30 cellular contexts compared by ENCODE assay signal in genomic region chr3:187694801-187695200, GRCh38. TPM values are rescaled to one million over a fixed set of nuclear protein-coding genes. Genes with fewer than 3 reads are reported as not detected.
A peak's percentile ranks its signal among the peaks of the same experiment; 100 is the strongest.
DNase-seq lines count a peak whose midpoint lies in the region; ATAC-seq and TF ChIP-seq lines count a peak whose summit lies in the region.
"Had no signal": no experiment of that assay in that cellular context is flagged by ENCODE, and none has a peak within 500 bp of the region (broad histone marks: within the 10 kb centered on the region; RNA-seq: fewer than 3 reads in every experiment).

No MANE protein-coding gene starts in this region.

- no peaks in the 10 kb centered on the region for H3K4me1 Mint-ChIP-seq in activated T-helper 1 cell treated with anti-CD3 and anti-CD28 coated beads, Interleukin-12 subunit alpha, Interleukin-12 subunit beta, Interleukin-2, Interleukin-4 antibody, amounts not matched to agents 30 ng/mL and 10 ng/mL and 1 ng/mL, durations not matched to agents 14 hours and 24 hours and 36 hours (ENCODE audit: low read depth)
- H3K4me1 Mint-ChIP-seq: activated naive CD8-positive, alpha-beta T cell treated with anti-CD3 and anti-CD28 coated beads, Interleukin-2, amount 50 U/mL, for 24 hours had no signal

- no peak overlapping the region for H2BK120ac ChIP-seq in mesenchymal stem cell (ENCODE audit: low read depth, low read length)

- H3K27ac ChIP-seq in fibroblast of lung (ENCODE audit: insufficient read depth, low read length) (no peak overlapping the region), mesenchymal stem cell (ENCODE audit: low read length, poor library complexity, severe bottlenecking) (no peak overlapping the region)
- H3K27ac ChIP-seq: breast epithelium, coronary artery, upper lobe of right lung had no signal

- H2BK5ac ChIP-seq in mesenchymal stem cell (ENCODE audit: low read depth, low read length, poor library complexity, severe bottlenecking) = no peak overlapping the region

- H3K27me3 ChIP-seq in BJ (ENCODE audit: control insufficient read depth, insufficient read depth, low read length) (peaks cover 1% of the 10 kb centered on the region), fibroblast of lung (ENCODE audit: control insufficient read depth, insufficient read depth, low read length) (peaks cover 6% of the 10 kb centered on the region), mesenchymal stem cell (ENCODE audit: control insufficient read depth in 1 of 2, insufficient read depth in 1 of 2, low read length in 2 of 2) (peaks cover 19 to 32% of the 10 kb centered on the region in 2 experiments)
- H3K27me3 ChIP-seq: breast epithelium, upper lobe of right lung had no signal

- POLR2A ChIA-PET in BJ (lab: Charles Lee) = no interaction called here

- H2BK12ac ChIP-seq in mesenchymal stem cell (ENCODE audit: low read length in 2 of 2) = no peak overlapping the region

- H3K9me3 Mint-ChIP-seq in activated T-helper 1 cell treated with anti-CD3 and anti-CD28 coated beads, Interleukin-12 subunit alpha, Interleukin-12 subunit beta, Interleukin-2, Interleukin-4 antibody, amounts not matched to agents 30 ng/mL and 10 ng/mL and 1 ng/mL, durations not matched to agents 14 hours and 24 hours and 36 hours = no peaks in the 10 kb centered on the region
- H3K9me3 Mint-ChIP-seq: activated naive CD8-positive, alpha-beta T cell treated with anti-CD3 and anti-CD28 coated beads, Interleukin-2, amount 50 U/mL, for 24 hours; effector memory CD8-positive, alpha-beta T cell had no signal

- H4K8ac ChIP-seq in mesenchymal stem cell (ENCODE audit: low read length) = no peak overlapping the region

- H3K4me3 Mint-ChIP-seq in activated T-helper 1 cell treated with anti-CD3 and anti-CD28 coated beads, Interleukin-12 subunit alpha, Interleukin-12 subunit beta, Interleukin-2, Interleukin-4 antibody, amounts not matched to agents 30 ng/mL and 10 ng/mL and 1 ng/mL, durations not matched to agents 14 hours and 24 hours and 36 hours = no peak overlapping the region
- H3K4me3 Mint-ChIP-seq: activated CD8-positive, alpha-beta T cell treated with anti-CD3 and anti-CD28 coated beads, Interleukin-2, amount 10 ng/mL, durations not matched to agents 7 days and 5 days; activated naive CD8-positive, alpha-beta T cell treated with anti-CD3 and anti-CD28 coated beads, Interleukin-2, amount 50 U/mL, for 24 hours; effector memory CD8-positive, alpha-beta T cell; memory B cell had no signal

- H3K9ac ChIP-seq in fibroblast of lung (ENCODE audit: insufficient read depth, low read length) (no peak overlapping the region), mesenchymal stem cell (ENCODE audit: low read length) (no peak overlapping the region)

- no peaks in the 10 kb centered on the region for H3K79me1 ChIP-seq in mesenchymal stem cell (replicated peaks; ENCODE audit: low read length, poor library complexity, severe bottlenecking)

- H4K91ac ChIP-seq in mesenchymal stem cell (ENCODE audit: low read length) = no peak overlapping the region

- no peaks in the 10 kb centered on the region for H3K79me2 ChIP-seq in fibroblast of lung (ENCODE audit: control insufficient read depth, insufficient read depth, low read length)

- TF ChIP-seq CTCF in BJ (IDR thresholded peaks at IDR 0.05; ENCODE audit: insufficient read depth, low read depth, low read length) (no peak), fibroblast of lung (conservative IDR thresholded peaks at IDR 0.05 in 1 of 2, IDR thresholded peaks at IDR 0.05 in 1 of 2; ENCODE audit: low read depth in 1 of 2, low read length in 2 of 2) (no peak)

- H4K20me1 ChIP-seq in fibroblast of lung (ENCODE audit: control insufficient read depth, extremely low read depth, insufficient read depth, low read length) = no peaks in the 10 kb centered on the region

- no peak overlapping the region for H3K23ac ChIP-seq in mesenchymal stem cell (ENCODE audit: low read length in 2 of 2)

- no peak overlapping the region for H3K4ac ChIP-seq in mesenchymal stem cell (ENCODE audit: low read depth in 1 of 2, low read length in 2 of 2)

- no peak overlapping the region for H3K27ac Mint-ChIP-seq in activated T-helper 1 cell treated with anti-CD3 and anti-CD28 coated beads, Interleukin-12 subunit alpha, Interleukin-12 subunit beta, Interleukin-2, Interleukin-4 antibody, amounts not matched to agents 30 ng/mL and 10 ng/mL and 1 ng/mL, durations not matched to agents 14 hours and 24 hours and 36 hours
- H3K27ac Mint-ChIP-seq: activated CD8-positive, alpha-beta T cell treated with anti-CD3 and anti-CD28 coated beads, Interleukin-2, amount 10 ng/mL, durations not matched to agents 7 days and 5 days; activated naive CD8-positive, alpha-beta T cell treated with anti-CD3 and anti-CD28 coated beads, Interleukin-2, amount 50 U/mL, for 24 hours; effector memory CD8-positive, alpha-beta T cell; memory B cell had no signal

- DNase-seq in BJ (ENCODE audit: low read depth) = peak; percentile 70
- peak; percentile 24 for DNase-seq in MV-4-11 (lab: John Stamatoyannopoulos, UW)
- DNase-seq in fibroblast of lung (ENCODE audit: low read depth in 2 of 2) = peak; percentile 40 to 67
- peak; percentile 20 for DNase-seq in mesenchymal stem cell
- DNase-seq in AG08396 (ENCODE audit: low spot score) = no peak
- DNase-seq in activated T-helper 1 cell treated with anti-CD3 and anti-CD28 coated beads, Interleukin-12 subunit alpha, Interleukin-12 subunit beta, Interleukin-2, Interleukin-4 antibody, amounts not matched to agents 30 ng/mL and 10 ng/mL and 1 ng/mL, durations not matched to agents 14 hours and 24 hours and 36 hours (ENCODE audit: low spot score) = no peak
- DNase-seq in NCI-H1105 treated with DMSO at 0.1 percent for 48 hours (lab: John Stamatoyannopoulos, UW) = no peak
- DNase-seq: ACHN; activated CD8-positive, alpha-beta T cell treated with anti-CD3 and anti-CD28 coated beads, Interleukin-2, amount 10 ng/mL, durations not matched to agents 7 days and 5 days; activated gamma-delta T cell treated with Interleukin-2 at 50 U/mL for 16 hours; activated naive CD8-positive, alpha-beta T cell treated with anti-CD3 and anti-CD28 coated beads, Interleukin-2, amount 50 U/mL, for 24 hours; activated T-cell treated with anti-CD3 and anti-CD28 coated beads for 4 hours; C1 segment of cervical spinal cord; effector memory CD8-positive, alpha-beta T cell; kidney glomerular epithelial cell; NCI-H1694; NCI-H526; nucleus accumbens; stimulated activated CD4-positive, alpha-beta T cell treated with anti-CD3 and anti-CD28 coated beads, Interleukin-2, amount 100 ng/mL, for 24 hours; substantia nigra; T-helper 2 cell; upper lobe of right lung had no signal

- 87% methylated on average over 3 of the region's 3 CpGs for WGBS in mesenchymal stem cell

- no peaks in the 10 kb centered on the region for H3K36me3 Mint-ChIP-seq in activated T-helper 1 cell treated with anti-CD3 and anti-CD28 coated beads, Interleukin-12 subunit alpha, Interleukin-12 subunit beta, Interleukin-2, Interleukin-4 antibody, amounts not matched to agents 30 ng/mL and 10 ng/mL and 1 ng/mL, durations not matched to agents 14 hours and 24 hours and 36 hours (ENCODE audit: low read depth)

- H3K4me1 ChIP-seq in fibroblast of lung (ENCODE audit: control insufficient read depth, extremely low read depth, insufficient read depth, low read length) (peaks cover 4% of the 10 kb centered on the region), mesenchymal stem cell (ENCODE audit: control insufficient read depth, insufficient read depth, low read depth, low read length) (no peaks in the 10 kb centered on the region)
- H3K4me1 ChIP-seq: breast epithelium, upper lobe of right lung had no signal

- intact Hi-C loops in activated T-helper 1 cell treated with anti-CD3 and anti-CD28 coated beads, Interleukin-12 subunit alpha, Interleukin-12 subunit beta, Interleukin-2, Interleukin-4 antibody, amounts not matched to agents 30 ng/mL and 10 ng/mL and 1 ng/mL, durations not matched to agents 14 hours and 24 hours and 36 hours (cut with micrococcal nuclease) = no loop called here

- no peak overlapping the region for H3K18ac ChIP-seq in mesenchymal stem cell (ENCODE audit: low read depth in 1 of 2, low read length in 2 of 2)

- CTCF ChIA-PET in BJ (lab: Yijun Ruan, JAX) = interaction anchor here (1.0 to 4.7 kb wide), 2 partner anchors 14 to 376 kb away, joined by 4 to 23 read pairs; no protein-coding TSS in a partner anchor

- no peak overlapping the region for H2BK15ac ChIP-seq in mesenchymal stem cell (ENCODE audit: low read depth, poor library complexity, severe bottlenecking)

- H2AK5ac ChIP-seq in mesenchymal stem cell (ENCODE audit: low read length, severe bottlenecking) = no peak overlapping the region

- no peak overlapping the region for H3K4me2 ChIP-seq in fibroblast of lung (ENCODE audit: extremely low read depth, insufficient read depth, low read length)
- no peak overlapping the region for H3K4me2 ChIP-seq in mesenchymal stem cell (ENCODE audit: low read length, poor library complexity, severe bottlenecking)
- H3K4me2 ChIP-seq: smooth muscle cell had no signal

- H3K27me3 Mint-ChIP-seq in activated T-helper 1 cell treated with anti-CD3 and anti-CD28 coated beads, Interleukin-12 subunit alpha, Interleukin-12 subunit beta, Interleukin-2, Interleukin-4 antibody, amounts not matched to agents 30 ng/mL and 10 ng/mL and 1 ng/mL, durations not matched to agents 14 hours and 24 hours and 36 hours (ENCODE audit: insufficient read depth) = peaks cover 24% of the 10 kb centered on the region

- H2AFZ ChIP-seq in fibroblast of lung (ENCODE audit: low read length) (no peak overlapping the region), mesenchymal stem cell (ENCODE audit: low read depth, low read length) (no peak overlapping the region)

- no peak overlapping the region for H3K14ac ChIP-seq in mesenchymal stem cell (ENCODE audit: low read length in 2 of 2)

- no peaks in the 10 kb centered on the region for H3K36me3 ChIP-seq in BJ (ENCODE audit: control insufficient read depth, insufficient read depth, low read length)
- H3K36me3 ChIP-seq in fibroblast of lung (ENCODE audit: control insufficient read depth, insufficient read depth, low read length) = no peaks in the 10 kb centered on the region
- no peaks in the 10 kb centered on the region for H3K36me3 ChIP-seq in mesenchymal stem cell (ENCODE audit: control insufficient read depth in 1 of 2, insufficient read depth in 2 of 2, low read depth in 1 of 2, low read length in 2 of 2)
- H3K36me3 ChIP-seq: breast epithelium, upper lobe of right lung had no signal

- H3K9me3 ChIP-seq in fibroblast of lung (ENCODE audit: control insufficient read depth, insufficient read depth, low read depth, low read length) = no peaks in the 10 kb centered on the region
- no peaks in the 10 kb centered on the region for H3K9me3 ChIP-seq in mesenchymal stem cell (ENCODE audit: control insufficient read depth, low read length)
- H3K9me3 ChIP-seq: breast epithelium, upper lobe of right lung had no signal

- no peak overlapping the region for H3K4me3 ChIP-seq in BJ (ENCODE audit: low read depth, low read length)
- no peak overlapping the region for H3K4me3 ChIP-seq in fibroblast of lung (replicated peaks in 1 of 4; ENCODE audit: control extremely low read depth in 1 of 4, insufficient read depth in 1 of 4, low read depth in 3 of 4, low read length in 4 of 4)
- H3K4me3 ChIP-seq in mesenchymal stem cell (ENCODE audit: insufficient read depth in 1 of 2, low read depth in 1 of 2, low read length in 2 of 2) = no peak overlapping the region
- H3K4me3 ChIP-seq: breast epithelium, coronary artery, smooth muscle cell, upper lobe of right lung had no signal

- ATAC-seq in HG02763 (IDR thresholded peaks at IDR 0.05; ENCODE audit: unreplicated experiment) = no peak
- ATAC-seq: activated CD8-positive, alpha-beta T cell treated with anti-CD3 and anti-CD28 coated beads, Interleukin-2, amount 10 ng/mL, durations not matched to agents 7 days and 5 days; activated naive CD8-positive, alpha-beta T cell treated with anti-CD3 and anti-CD28 coated beads, Interleukin-2, amount 50 U/mL, for 24 hours; effector memory CD8-positive, alpha-beta T cell; Panc1; upper lobe of right lung had no signal

RNA-seq across cellular contexts. Expression of gene RTP2, which starts 7.6 kb away (rescaled TPM):
- polyA plus RNA-seq in BJ (2011; rRNA removed) = not detected in 2 replicates
- polyA minus RNA-seq in BJ (2011; rRNA and poly(A)+ RNA removed) = not detected in 2 replicates
- not detected in 2 replicates for total RNA-seq in fibroblast of lung
- polyA plus RNA-seq in fibroblast of lung = not detected in 2 replicates
- polyA plus RNA-seq in fibroblast of lung (2012) = not detected in 2 replicates
- polyA minus RNA-seq in fibroblast of lung (ENCODE audit: low replicate concordance) = 1.3 TPM in 1 of 2 replicates, not detected in the other
- not detected for polyA plus RNA-seq in mesenchymal stem cell (2013, experiment 1 of 2)
- not detected for polyA plus RNA-seq in mesenchymal stem cell (2013, experiment 2 of 2)
- total RNA-seq in activated T-helper 1 cell treated with anti-CD3 and anti-CD28 coated beads, Interleukin-12 subunit alpha, Interleukin-12 subunit beta, Interleukin-2, Interleukin-4 antibody, amounts not matched to agents 30 ng/mL and 10 ng/mL and 1 ng/mL, durations not matched to agents 14 hours and 24 hours and 36 hours = not detected in 2 replicates
- total RNA-seq: activated CD8-positive, alpha-beta T cell treated with anti-CD3 and anti-CD28 coated beads, Interleukin-2, amount 10 ng/mL, durations not matched to agents 7 days and 5 days; breast epithelium; Daoy; smooth muscle cell; upper lobe of right lung had no signal
- polyA plus RNA-seq: esophagus, smooth muscle cell had no signal

RNA-seq across cellular contexts. Expression of gene SST, which starts 24.6 kb away (rescaled TPM):
- polyA plus RNA-seq in BJ (2011; rRNA removed) = 0.15 and 0.25 TPM in 2 replicates
- polyA minus RNA-seq in BJ (2011; rRNA and poly(A)+ RNA removed) = 0.52 TPM in 1 of 2 replicates, not detected in the other
- not detected in 2 replicates for total RNA-seq in fibroblast of lung
- polyA plus RNA-seq in fibroblast of lung = not detected in 2 replicates
- polyA plus RNA-seq in fibroblast of lung (2012) = not detected in 2 replicates
- not detected in 2 replicates for polyA minus RNA-seq in fibroblast of lung (ENCODE audit: low replicate concordance)
- polyA plus RNA-seq in mesenchymal stem cell (2013, experiment 1 of 2) = not detected
- polyA plus RNA-seq in mesenchymal stem cell (2013, experiment 2 of 2) = not detected
- total RNA-seq in activated T-helper 1 cell treated with anti-CD3 and anti-CD28 coated beads, Interleukin-12 subunit alpha, Interleukin-12 subunit beta, Interleukin-2, Interleukin-4 antibody, amounts not matched to agents 30 ng/mL and 10 ng/mL and 1 ng/mL, durations not matched to agents 14 hours and 24 hours and 36 hours = not detected in 2 replicates
- total RNA-seq: activated CD8-positive, alpha-beta T cell treated with anti-CD3 and anti-CD28 coated beads, Interleukin-2, amount 10 ng/mL, durations not matched to agents 7 days and 5 days; breast epithelium; Daoy; smooth muscle cell; upper lobe of right lung had no signal
- polyA plus RNA-seq: smooth muscle cell had no signal

RNA-seq across cellular contexts. Expression of gene BCL6, which starts 50.5 kb away (rescaled TPM):
- polyA plus RNA-seq in BJ (2011; rRNA removed) = 14.1 and 17.4 TPM in 2 replicates
- polyA minus RNA-seq in BJ (2011; rRNA and poly(A)+ RNA removed) = 32.3 and 36.7 TPM in 2 replicates
- 32.6 and 46.6 TPM in 2 replicates for total RNA-seq in fibroblast of lung
- polyA plus RNA-seq in fibroblast of lung = 7.5 and 12.7 TPM in 2 replicates
- polyA plus RNA-seq in fibroblast of lung (2012) = 27.7 and 33.0 TPM in 2 replicates
- 51.8 and 79.4 TPM in 2 replicates for polyA minus RNA-seq in fibroblast of lung (ENCODE audit: low replicate concordance)
- polyA plus RNA-seq in mesenchymal stem cell (2013, experiment 1 of 2) = 20.5 TPM
- polyA plus RNA-seq in mesenchymal stem cell (2013, experiment 2 of 2) = 18.5 TPM
- 38.8 and 42.1 TPM in 2 replicates for total RNA-seq in activated T-helper 1 cell treated with anti-CD3 and anti-CD28 coated beads, Interleukin-12 subunit alpha, Interleukin-12 subunit beta, Interleukin-2, Interleukin-4 antibody, amounts not matched to agents 30 ng/mL and 10 ng/mL and 1 ng/mL, durations not matched to agents 14 hours and 24 hours and 36 hours

Comparison
In these comparisons a context has a peak if more than half of its experiments do, and no peak if none do; other contexts are left out.
1. DNase-seq: peak in BJ (single experiment), MV-4-11 (single experiment), fibroblast of lung (2 of 2) and mesenchymal stem cell (single experiment); none in AG08396 (single experiment), activated T-helper 1 cell treated with anti-CD3 and anti-CD28 coated beads, Interleukin-12 subunit alpha, Interleukin-12 subunit beta, Interleukin-2, Interleukin-4 antibody, amounts not matched to agents 30 ng/mL and 10 ng/mL and 1 ng/mL, durations not matched to agents 14 hours and 24 hours and 36 hours (single experiment) and NCI-H1105 treated with DMSO at 0.1 percent for 48 hours (single experiment).